ENCODE assay signal across 8 cellular contexts in genomic region chr20:59032023-59032712, GRCh38. TPM values are rescaled to one million over a fixed set of nuclear protein-coding genes. Genes with fewer than 3 reads are reported as not detected.
DNase-seq lines count a peak whose midpoint lies in the region; ATAC-seq and TF ChIP-seq lines count a peak whose summit lies in the region.

Gene ATP5F1E, minus strand, starts transcription at chr20:59032335. Its CDS starts 84 bp downstream, at chr20:59032251.

- CTCF ChIA-PET in Calu3 (lab: Charles Lee), result interaction anchor here (0.6 to 2.5 kb wide), 8 partner anchors 10 to 168 kb away, joined by 3 to 11 read pairs (median 3); no protein-coding TSS in a partner anchor

- H3K36me3 ChIP-seq in OCI-LY3 (replicated peaks; ENCODE audit: low read depth, low read length), result peaks cover 71% of the 10 kb centered on the region

- peak within 1 kb of the TSS; percentile 70 for H3K27ac ChIP-seq in OCI-LY3 (ENCODE audit: low read length)

- peaks cover 41% of the 10 kb centered on the region for H3K4me1 ChIP-seq in OCI-LY3 (ENCODE audit: low read length)

- H3K4me1 Mint-ChIP-seq in Calu3 (ENCODE audit: low read depth, unreplicated experiment) (peaks cover 50% of the 10 kb centered on the region), endothelial cell (ENCODE audit: unreplicated experiment) (peaks cover 34% of the 10 kb centered on the region)

- H3K27me3 ChIP-seq in OCI-LY3 (ENCODE audit: low read depth, low read length), result no peaks in the 10 kb centered on the region

- H3K27ac Mint-ChIP-seq in Calu3 (ENCODE audit: unreplicated experiment) (peak within 1 kb of the TSS; percentile 91), endothelial cell (ENCODE audit: unreplicated experiment) (peak within 1 kb of the TSS; percentile 98)

- peaks cover 63% of the 10 kb centered on the region for H3K79me2 ChIP-seq in OCI-LY3 (ENCODE audit: low read length)

- H3K9me3 Mint-ChIP-seq in Calu3 (ENCODE audit: low read depth, unreplicated experiment) (no peaks in the 10 kb centered on the region), endothelial cell (ENCODE audit: unreplicated experiment) (no peaks in the 10 kb centered on the region)

- intact Hi-C loops in Calu3 (cut with micrococcal nuclease; ENCODE audit: unreplicated experiment), result loop anchor here (5.0 kb wide), 2 partner anchors 50 to 160 kb away; partner anchors contain the start of gene NELFCD

- DNase-seq in Calu3 (peak; percentile 100), HuH-7.5 (ENCODE audit: low spot score) (peak; percentile 95), endothelial cell (ENCODE audit: low spot score) (peak; percentile 98), middle frontal gyrus (ENCODE audit: extremely low spot score, low spot score) (peak; percentile 89)
- peak; percentile 98 for DNase-seq in activated CD8-positive, alpha-beta memory T cell treated with anti-CD3 and anti-CD28 coated beads, Interleukin-2, amount 50 U/mL, for 48 hours
- DNase-seq in stimulated activated CD8-positive, alpha-beta memory T cell treated with anti-CD3 and anti-CD28 coated beads, Interleukin-2, amount 100 ng/mL, for 1 hour (ENCODE audit: low read depth in 2 of 2), result peak; percentile 95 to 96

- H3K9ac ChIP-seq in OCI-LY3 (ENCODE audit: low read length), result peak within 1 kb of the TSS; percentile 86

- no peaks in the 10 kb centered on the region for H3K9me3 ChIP-seq in OCI-LY3 (ENCODE audit: insufficient read depth, low read length)

- H3K4me3 Mint-ChIP-seq in Calu3 (ENCODE audit: low read depth, unreplicated experiment) (peak within 1 kb of the TSS; percentile 95), endothelial cell (ENCODE audit: unreplicated experiment) (peak within 1 kb of the TSS; percentile 97)

- ATAC-seq in GM21515 (IDR thresholded peaks at IDR 0.05; ENCODE audit: unreplicated experiment), result peak; percentile 89

- H3K4me3 ChIP-seq in OCI-LY3 (ENCODE audit: low read length), result peak within 1 kb of the TSS; percentile 80

- no TSS peak for BruUV-seq in Calu3 (replicated peaks; lab: Mats Ljungman, UMichigan)

- peaks cover 26% of the 10 kb centered on the region for H4K20me1 ChIP-seq in OCI-LY3 (ENCODE audit: insufficient read depth, low read length)

- H3K27me3 Mint-ChIP-seq in Calu3 (ENCODE audit: unreplicated experiment), result no peaks in the 10 kb centered on the region
- H3K27me3 Mint-ChIP-seq in endothelial cell (ENCODE audit: unreplicated experiment), result peaks cover 2% of the 10 kb centered on the region

- TF ChIP-seq CTCF in Calu3 (IDR thresholded peaks at IDR 0.05; ENCODE audit: unreplicated experiment) (no peak), OCI-LY3 (IDR thresholded peaks at IDR 0.05; ENCODE audit: low read depth, low read length) (no peak), endothelial cell (IDR thresholded peaks at IDR 0.05; ENCODE audit: unreplicated experiment) (no peak)

- H3K36me3 Mint-ChIP-seq in Calu3 (ENCODE audit: insufficient read depth, unreplicated experiment) (peaks cover 91% of the 10 kb centered on the region), endothelial cell (ENCODE audit: low read depth, unreplicated experiment) (peaks cover 38% of the 10 kb centered on the region)

- peak within 1 kb of the TSS; percentile 0; the same call in 1 of the 2 replicates for H2AFZ ChIP-seq in OCI-LY3 (ENCODE audit: low read depth, low read length)

- H3K4me2 ChIP-seq in OCI-LY3 (ENCODE audit: low read length), result peak within 1 kb of the TSS; percentile 96

RNA-seq across cellular contexts. Expression of gene ATP5F1E, which starts in this region (rescaled TPM):
- total RNA-seq in Calu3 (2022) (108 and 116 TPM in 2 replicates), endothelial cell (ENCODE audit: unreplicated experiment) (102 TPM)

Comparison
In these comparisons a context has a peak if more than half of its experiments do, and no peak if none do; other contexts are left out.
1. Peak in every context shown above with its lines: DNase-seq, ATAC-seq, H3K4me3 ChIP-seq and H3K27ac ChIP-seq.